22 cellular contexts compared by ENCODE assay signal in genomic region chr4:4752025-4752424, GRCh38.
"Had no signal": no experiment of that assay in that cellular context is flagged by ENCODE, and none has a peak within 500 bp of the region (broad histone marks: within the 10 kb centered on the region; RNA-seq: fewer than 3 reads in every experiment).

No MANE protein-coding gene starts in this region.

- H3K27ac ChIP-seq: breast epithelium, gastroesophageal sphincter, hepatocyte, right lobe of liver, suprapubic skin, tibial artery had no signal

- H3K4me3 Mint-ChIP-seq: activated CD4-positive, alpha-beta memory T cell treated with anti-CD3 and anti-CD28 coated beads for 36 hours; activated T-cell treated with anti-CD3 and anti-CD28 coated beads, Interleukin-2, amount 50 U/mL, for 4 hours; activated T-helper 17 cell treated with anti-CD3 and anti-CD28 coated beads, Interleukin-2, amount 50 U/mL, for 72 hours; neural crest cell; stimulated activated naive B cell treated with anti-CD40 and anti-IgM and Interleukin-4, amounts not matched to agents 10 μg/mL and 1 μg/mL and 100 μg/mL, for 72 hours had no signal

- H3K36me3 Mint-ChIP-seq: stimulated activated naive B cell treated with anti-CD40 and anti-IgM and Interleukin-4, amounts not matched to agents 10 μg/mL and 1 μg/mL and 100 μg/mL, for 72 hours had no signal

- DNase-seq: activated CD4-positive, alpha-beta memory T cell treated with anti-CD3 and anti-CD28 coated beads for 36 hours; activated CD4-positive, alpha-beta T cell treated with anti-CD3 and anti-CD28 coated beads for 4 hours; activated CD8-positive, alpha-beta memory T cell treated with anti-CD3 and anti-CD28 coated beads, Interleukin-2, amount 50 U/mL, for 4 hours; activated gamma-delta T cell treated with Interleukin-2 at 50 U/mL for 16 hours; activated T-cell treated with anti-CD3 and anti-CD28 coated beads, Interleukin-2, amount 50 U/mL, for 4 hours; dermis blood vessel endothelial cell; effector CD4-positive, alpha-beta T cell; left colon; mammary epithelial cell; naive B cell; occipital lobe; right lobe of liver; stimulated activated CD4-positive, alpha-beta T cell treated with anti-CD3 and anti-CD28 coated beads, Interleukin-12 subunit alpha, Interleukin-12 subunit beta, amount 100 ng/mL, for 4 hours; stimulated activated naive B cell treated with anti-CD40 and anti-IgM and Interleukin-4, amounts not matched to agents 10 μg/mL and 1 μg/mL and 100 μg/mL, for 72 hours; tibial artery had no signal

- H3K4me1 Mint-ChIP-seq: activated T-helper 17 cell treated with anti-CD3 and anti-CD28 coated beads, Interleukin-2, amount 50 U/mL, for 72 hours; naive B cell; stimulated activated naive B cell treated with anti-CD40 and anti-IgM and Interleukin-4, amounts not matched to agents 10 μg/mL and 1 μg/mL and 100 μg/mL, for 72 hours had no signal

- H3K27me3 Mint-ChIP-seq: activated CD4-positive, alpha-beta memory T cell treated with anti-CD3 and anti-CD28 coated beads for 36 hours had no signal

- H3K27ac Mint-ChIP-seq: activated CD4-positive, alpha-beta memory T cell treated with anti-CD3 and anti-CD28 coated beads for 36 hours; activated naive CD4-positive, alpha-beta T cell treated with anti-CD3 and anti-CD28 coated beads, Interleukin-2, amount 50 U/mL, for 72 hours; activated T-helper 17 cell treated with anti-CD3 and anti-CD28 coated beads, Interleukin-2, amount 50 U/mL, for 72 hours; naive B cell; stimulated activated naive B cell treated with anti-CD40 and anti-IgM and Interleukin-4, amounts not matched to agents 10 μg/mL and 1 μg/mL and 100 μg/mL, for 72 hours had no signal
